2 cellular contexts compared by ENCODE assay signal in genomic region chr12:4025420-4026358, GRCh38.
TF ChIP-seq lines count a peak whose summit lies in the region.

No MANE protein-coding gene starts in this region.

TF ChIP-seq in GM23338, 12 proteins besides CTCF, POLR2A, EP300 and RAD21 (continues in another document):
- TF ChIP-seq ZNF462 (CRISPR knock-in tag; IDR thresholded peaks at IDR 0.05) (peak; percentile 41; the same call in 1 of the 2 replicates), ETS1 (IDR thresholded peaks at IDR 0.05) (peak; percentile 90), JUNB (IDR thresholded peaks at IDR 0.05; ENCODE audit: unreplicated experiment) (no peak), EZH2 (IDR thresholded peaks at IDR 0.05; ENCODE audit: low read depth, unreplicated experiment) (peak; percentile 23), EZH2phosphoT487 (IDR thresholded peaks at IDR 0.05; ENCODE audit: unreplicated experiment) (no peak), NANOG (IDR thresholded peaks at IDR 0.05; ENCODE audit: borderline replicate concordance) (peak; percentile 97), REST (IDR thresholded peaks at IDR 0.05; ENCODE audit: unreplicated experiment) (no peak), ZNF114 (CRISPR knock-in tag; IDR thresholded peaks at IDR 0.05) (0 out of 2 replicates have a peak, but pooled peaks have one; percentile 64), POLR2AphosphoS5 (IDR thresholded peaks at IDR 0.05; ENCODE audit: low read depth) (no peak; the same call in 1 of the 2 replicates), CREB1 (CRISPR knock-in tag; IDR thresholded peaks at IDR 0.05; ENCODE audit: low read depth) (peak; percentile 11; the same call in 1 of the 2 replicates), ZNF331 (CRISPR knock-in tag; IDR thresholded peaks at IDR 0.05; ENCODE audit: low read depth) (no peak)

TF ChIP-seq in WTC11, 78 proteins besides CTCF, POLR2A, EP300 and RAD21 (continued from another document):
- peak; percentile 96 for TF ChIP-seq ZNF281 (CRISPR knock-in tag; IDR thresholded peaks at IDR 0.05)
- no peak for TF ChIP-seq ZSCAN18 (CRISPR knock-in tag; IDR thresholded peaks at IDR 0.05)
- 0 out of 2 replicates have a peak, but pooled peaks have one; percentile 9 for TF ChIP-seq FOXK1 (CRISPR knock-in tag; IDR thresholded peaks at IDR 0.05)
- 0 out of 2 replicates have a peak, but pooled peaks have one; percentile 85 for TF ChIP-seq AFF4 (CRISPR knock-in tag; IDR thresholded peaks at IDR 0.05; ENCODE audit: borderline replicate concordance)
- 0 out of 2 replicates have a peak, but pooled peaks have one; percentile 20 for TF ChIP-seq FOXP1 (CRISPR knock-in tag; IDR thresholded peaks at IDR 0.05; ENCODE audit: borderline replicate concordance)
- peak; percentile 51; the same call in 1 of the 2 replicates for TF ChIP-seq MYBL2 (CRISPR knock-in tag; IDR thresholded peaks at IDR 0.05)
- TF ChIP-seq KAT7 (CRISPR knock-in tag; IDR thresholded peaks at IDR 0.05; ENCODE audit: borderline replicate concordance): no peak
- TF ChIP-seq ZNF396 (CRISPR knock-in tag; IDR thresholded peaks at IDR 0.05; ENCODE audit: borderline replicate concordance): no peak
- TF ChIP-seq MAX (CRISPR knock-in tag; IDR thresholded peaks at IDR 0.05): peak; percentile 70
- TF ChIP-seq ARID4B (CRISPR knock-in tag; IDR thresholded peaks at IDR 0.05; ENCODE audit: borderline replicate concordance): peak; percentile 40; the same call in 1 of the 2 replicates
- peak; percentile 77; the same call in 1 of the 2 replicates for TF ChIP-seq ZNF416 (CRISPR knock-in tag; IDR thresholded peaks at IDR 0.05)
- peak; percentile 77 for TF ChIP-seq ETV6 (CRISPR knock-in tag; IDR thresholded peaks at IDR 0.05)
- TF ChIP-seq ZMAT4 (CRISPR knock-in tag; IDR thresholded peaks at IDR 0.05): 0 out of 2 replicates have a peak, but pooled peaks have one; percentile 25
- 0 out of 2 replicates have a peak, but pooled peaks have one; percentile 25 for TF ChIP-seq ZNF423 (CRISPR knock-in tag; IDR thresholded peaks at IDR 0.05)
- no peak for TF ChIP-seq CREB1 (CRISPR knock-in tag; IDR thresholded peaks at IDR 0.05)
- TF ChIP-seq ZNF263 (CRISPR knock-in tag; IDR thresholded peaks at IDR 0.05; ENCODE audit: low read depth): no peak
